ENCODE assay signal across 30 cellular contexts in the genomic region with DNA sequence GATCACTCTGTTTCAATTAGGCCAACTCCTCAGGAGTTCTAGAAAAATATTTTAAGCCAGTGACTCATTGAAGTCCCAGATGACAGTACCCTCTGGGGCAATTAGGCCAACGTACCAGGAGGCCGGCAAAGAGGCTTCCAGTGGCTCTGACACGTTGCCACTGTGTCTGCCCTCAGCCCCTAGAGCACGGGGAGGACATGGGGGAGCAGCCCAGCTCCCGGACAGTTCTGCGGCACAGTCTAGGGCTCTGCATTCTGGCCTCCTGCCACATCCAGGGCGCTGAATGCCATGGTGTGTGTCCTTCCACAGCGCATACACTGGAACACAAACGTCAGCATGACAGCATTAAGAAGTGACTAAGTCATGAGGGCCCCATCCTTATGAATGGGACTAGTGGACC.
"Had no signal": no experiment of that assay in that cellular context is flagged by ENCODE, and none has a peak within 500 bp of the region (broad histone marks: within the 10 kb centered on the region; RNA-seq: fewer than 3 reads in every experiment).

No MANE protein-coding gene starts in this region.

- H3K27ac ChIP-seq: Peyer's patch, VCaP had no signal

- ATAC-seq: activated CD8-positive, alpha-beta T cell treated with anti-CD3 and anti-CD28 coated beads, Interleukin-2, amount 10 ng/mL, durations not matched to agents 7 days and 5 days; PC-3 had no signal

- DNase-seq: activated B cell treated with CpG ODN at 0.5 μM for 24 hours; activated CD4-positive, alpha-beta T cell treated with anti-CD3 and anti-CD28 coated beads for 1 hour; activated CD4-positive, alpha-beta T cell treated with anti-CD3 and anti-CD28 coated beads, Interleukin-2, amount 10 ng/mL, durations not matched to agents 7 days and 5 days; activated CD4-positive, alpha-beta T cell treated with anti-CD3 and anti-CD28 coated beads, Interleukin-2, amount 50 U/mL, for 48 hours; activated CD8-positive, alpha-beta T cell treated with anti-CD3 and anti-CD28 coated beads, Interleukin-2, amount 10 ng/mL, durations not matched to agents 7 days and 5 days; activated gamma-delta T cell; activated naive CD4-positive, alpha-beta T cell treated with Interleukin-2 at 50 U/mL for 16 hours; activated naive CD8-positive, alpha-beta T cell treated with anti-CD3 and anti-CD28 coated beads, Interleukin-2, amount 10 ng/mL, durations not matched to agents 7 days and 5 days; activated T-cell treated with anti-CD3 and anti-CD28 coated beads, Interleukin-2, amount 50 U/mL, for 24 hours; central memory CD4-positive, alpha-beta T cell; Karpas-422; MG63; NCI-H1048; NCI-H1105 treated with DMSO at 0.1 percent for 48 hours; NCI-H1436; NCI-H1694; NCI-H1930; NCI-H2081 treated with DMSO at 0.1 percent for 48 hours; NCI-H345; NCI-H524 treated with DMSO at 0.1 percent for 48 hours; PC-3; Peyer's patch; Right ventricle myocardium superior; SW 1271; T-helper 1 cell; T-helper 2 cell; T-helper 9 cell had no signal

- H3K9me3 ChIP-seq: MG63, Peyer's patch had no signal

- H3K27me3 ChIP-seq: MG63, Peyer's patch had no signal

- H3K4me3 ChIP-seq: MG63, Peyer's patch had no signal

- H3K36me3 ChIP-seq: MG63, Peyer's patch had no signal

- H3K4me1 ChIP-seq: Peyer's patch had no signal

- FAIRE-seq: astrocyte, bronchial epithelial cell had no signal
